ENCODE assay signal across 26 cellular contexts in the genomic region with DNA sequence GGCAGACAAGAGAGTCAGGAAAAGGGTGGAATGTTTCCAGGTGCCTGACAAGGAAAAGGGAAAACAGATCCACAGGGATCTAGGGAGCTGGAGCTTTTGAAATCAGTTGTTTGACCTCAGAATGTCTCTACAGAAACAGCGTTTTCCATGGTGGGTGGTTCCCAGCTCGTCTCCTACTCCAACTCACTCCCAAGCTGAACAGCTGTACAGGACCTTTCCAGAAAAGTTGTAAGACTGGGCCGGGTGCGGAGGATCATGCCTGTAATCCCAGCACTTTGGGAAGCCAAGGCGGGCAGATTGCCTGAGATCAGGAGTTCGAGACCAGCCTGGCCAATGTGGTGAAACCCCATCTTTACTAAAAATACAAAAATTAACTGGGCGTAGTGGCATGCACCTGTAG.
"Had no signal": no experiment of that assay in that cellular context is flagged by ENCODE, and none has a peak within 500 bp of the region (broad histone marks: within the 10 kb centered on the region; RNA-seq: fewer than 3 reads in every experiment).

No MANE protein-coding gene starts in this region.

- H3K27ac Mint-ChIP-seq: effector memory CD8-positive, alpha-beta T cell; immature natural killer cell; nephron progenitor cell; stimulated activated naive CD8-positive, alpha-beta T cell treated with anti-CD3 and anti-CD28 coated beads, Interleukin-15, amount 100 ng/mL, for 72 hours; type B pancreatic cell had no signal

- H3K27me3 ChIP-seq: suprapubic skin, thyroid gland had no signal

- H3K36me3 ChIP-seq: left ventricle myocardium inferior, lower lobe of right lung, suprapubic skin, thyroid gland had no signal

- H3K4me3 ChIP-seq: left ventricle myocardium inferior, lower lobe of right lung, psoas muscle, suprapubic skin, thyroid gland had no signal

- DNase-seq: cerebellar nuclear complex; cortex of kidney; effector memory CD8-positive, alpha-beta T cell; foreskin melanocyte; hypothalamus; immature natural killer cell; islet precursor cell; kidney glomerular epithelial cell; left colon; left ventricle myocardium inferior; lower lobe of right lung; naive thymus-derived CD8-positive, alpha-beta T cell; nephron progenitor cell; nucleus accumbens; psoas muscle; right cardiac atrium; small intestine; stimulated activated CD4-positive, alpha-beta T cell treated with anti-CD3 and anti-CD28 coated beads, Interleukin-12 subunit alpha, Interleukin-12 subunit beta, amount 100 ng/mL, for 4 hours; stimulated activated CD4-positive, alpha-beta T cell treated with anti-CD3 and anti-CD28 coated beads, Interleukin-1b, Interleukin-23, amount 100 ng/mL, for 48 hours; stimulated activated CD4-positive, alpha-beta T cell treated with anti-CD3 and anti-CD28 coated beads, Interleukin-4, amount 100 ng/mL, for 1 hour; stimulated activated CD8-positive, alpha-beta memory T cell treated with anti-CD3 and anti-CD28 coated beads, Interleukin-4, amount 100 ng/mL, for 48 hours; stimulated activated naive CD4-positive, alpha-beta T cell; stimulated activated naive CD8-positive, alpha-beta T cell treated with anti-CD3 and anti-CD28 coated beads, Interleukin-15, amount 100 ng/mL, for 72 hours; thyroid gland had no signal

- H3K27ac ChIP-seq: left ventricle myocardium inferior, lower lobe of right lung, psoas muscle, suprapubic skin, thyroid gland had no signal

- H3K4me3 Mint-ChIP-seq: effector memory CD8-positive, alpha-beta T cell; immature natural killer cell; naive thymus-derived CD8-positive, alpha-beta T cell; nephron progenitor cell; stimulated activated naive CD8-positive, alpha-beta T cell treated with anti-CD3 and anti-CD28 coated beads, Interleukin-15, amount 100 ng/mL, for 72 hours; type B pancreatic cell had no signal

- H3K9me3 ChIP-seq: left ventricle myocardium inferior, lower lobe of right lung, psoas muscle, suprapubic skin, thyroid gland had no signal

- H3K36me3 Mint-ChIP-seq: immature natural killer cell; naive thymus-derived CD8-positive, alpha-beta T cell; type B pancreatic cell had no signal

- ATAC-seq: effector memory CD8-positive, alpha-beta T cell; left colon; lower lobe of right lung; naive thymus-derived CD8-positive, alpha-beta T cell; psoas muscle; right cardiac atrium; stimulated activated naive CD8-positive, alpha-beta T cell treated with anti-CD3 and anti-CD28 coated beads, Interleukin-15, amount 100 ng/mL, for 72 hours had no signal

- H3K9me3 Mint-ChIP-seq: effector memory CD8-positive, alpha-beta T cell; immature natural killer cell; naive thymus-derived CD8-positive, alpha-beta T cell; nephron progenitor cell; stimulated activated naive CD8-positive, alpha-beta T cell treated with anti-CD3 and anti-CD28 coated beads, Interleukin-15, amount 100 ng/mL, for 72 hours; type B pancreatic cell had no signal
